25 cellular contexts compared by ENCODE assay signal in the genomic region with DNA sequence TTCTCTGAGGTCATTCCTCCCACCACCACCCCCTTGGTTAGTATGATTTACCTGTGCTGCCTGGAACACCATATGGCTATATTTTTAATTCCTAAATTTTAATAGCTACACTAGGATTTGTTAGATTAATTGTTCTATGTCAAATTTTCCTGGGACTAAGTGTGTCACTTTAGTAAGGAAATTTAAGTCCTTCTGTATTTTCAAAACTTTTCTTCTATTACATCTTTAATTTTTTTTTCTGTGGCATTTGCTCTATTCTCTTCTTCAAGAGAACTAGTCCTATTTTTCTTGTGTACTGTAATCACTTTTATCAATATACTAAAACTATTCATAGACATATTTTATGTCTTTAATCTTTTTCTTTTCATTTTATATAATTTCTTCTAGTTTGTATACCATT.
DNase-seq lines count a peak whose midpoint lies in the region; ATAC-seq, FAIRE-seq and TF ChIP-seq lines count a peak whose summit lies in the region.
"Had no signal": no experiment of that assay in that cellular context is flagged by ENCODE, and none has a peak within 500 bp of the region (broad histone marks: within the 10 kb centered on the region; RNA-seq: fewer than 3 reads in every experiment).

No MANE protein-coding gene starts in this region.

- ATAC-seq in K562, result no peak
- no peak for ATAC-seq in Right ventricle myocardium inferior
- ATAC-seq in HG02623 (IDR thresholded peaks at IDR 0.05; ENCODE audit: unreplicated experiment), result no peak
- ATAC-seq: GM12878 had no signal

- no peak for TF ChIP-seq RAD21 in K562 (CRISPR knock-in tag; conservative IDR thresholded peaks at IDR 0.05 in 1 of 2, IDR thresholded peaks at IDR 0.05 in 1 of 2)

- no peak for TF ChIP-seq EP300 in K562 (IDR thresholded peaks at IDR 0.05; ENCODE audit: low read length)

- H4K20me1 ChIP-seq in K562 (replicated peaks; ENCODE audit: control insufficient read depth, insufficient read depth, low read length), result no peaks in the 10 kb centered on the region
- H4K20me1 ChIP-seq: BLaER1 had no signal

- H3K4me1 ChIP-seq in K562 (replicated peaks in 1 of 2; ENCODE audit: control insufficient read depth in 2 of 2, insufficient read depth in 2 of 2, low read length in 2 of 2) (no peaks in the 10 kb centered on the region), small intestine (ENCODE audit: control insufficient read depth in 2 of 2, insufficient read depth in 1 of 2, low read depth in 1 of 2, low read length in 1 of 2) (peaks cover 0 to 4% of the 10 kb centered on the region in 2 donors)
- H3K4me1 ChIP-seq: BE2C had no signal

- no peaks in the 10 kb centered on the region for H3K9me1 ChIP-seq in K562 (ENCODE audit: control insufficient read depth, insufficient read depth, low read length)

- CTCF ChIA-PET in K562 (lab: Yijun Ruan, JAX; ENCODE audit: low intra/inter-chr PET ratio), result no interaction called here

- FAIRE-seq in K562 (lab: Jason Lieb, UNC), result no peak
- peak; percentile 42 for FAIRE-seq in frontal cortex (lab: Jason Lieb, UNC)
- peak; percentile 73 for FAIRE-seq in small intestine (lab: Jason Lieb, UNC)
- FAIRE-seq: GM12878, GM12892, GM18507 had no signal

- H3K9me3 ChIP-seq in K562 (replicated peaks; ENCODE audit: control insufficient read depth, insufficient read depth, low read depth, low read length), result no peaks in the 10 kb centered on the region
- H3K9me3 ChIP-seq in small intestine (ENCODE audit: control insufficient read depth, low read depth), result no peaks in the 10 kb centered on the region
- H3K9me3 ChIP-seq: BE2C, BLaER1 had no signal

- no peak overlapping the region for H3K9ac ChIP-seq in K562 (ENCODE audit: insufficient read depth in 1 of 2, low read depth in 2 of 2, low read length in 2 of 2)
- H3K9ac ChIP-seq: BLaER1 had no signal

- DNase-seq in K562 (ENCODE audit: extremely low read depth in 1 of 4, low spot score in 3 of 4), result no peak
- DNase-seq in frontal cortex (ENCODE audit: low spot score in 2 of 2), result no peak
- DNase-seq in small intestine, result no peak
- no peak for DNase-seq in Right ventricle myocardium inferior (ENCODE audit: missing footprints)
- no peak for DNase-seq in putamen (ENCODE audit: low spot score)
- DNase-seq: 8988T; ACHN; BE2C; C1 segment of cervical spinal cord; CD4-positive, alpha-beta memory T cell; CD4-positive, CD25-positive, alpha-beta regulatory T cell; CD8-positive, alpha-beta memory T cell; COR-L47; DMS 273 treated with DMSO at 0.1 percent for 48 hours; DMS153; DMS53; DMS79; DND-41; EL; GDM1 had no signal

- no TSS peak for BruUV-seq in K562 (replicated peaks; lab: Mats Ljungman, UMichigan)

- no peaks in the 10 kb centered on the region for H3K36me3 ChIP-seq in K562 (ENCODE audit: control insufficient read depth, insufficient read depth, low read length)
- H3K36me3 ChIP-seq in small intestine (ENCODE audit: control insufficient read depth in 2 of 2, insufficient read depth in 2 of 2, low read length in 2 of 2), result no peaks in the 10 kb centered on the region
- H3K36me3 ChIP-seq: BE2C, BLaER1 had no signal

- TF ChIP-seq POLR2A in K562 (conservative IDR thresholded peaks at IDR 0.05), result no peak

- H3K4me3 ChIP-seq in K562 (no peak overlapping the region), small intestine (ENCODE audit: low read depth in 1 of 2, low read length in 2 of 2) (no peak overlapping the region)
- H3K4me3 ChIP-seq: BLaER1, GM12878 had no signal

- in situ Hi-C loops in K562 (cut with MboI), result no loop called here

- no peak for TF ChIP-seq CTCF in K562 (IDR thresholded peaks at IDR 0.05 in 2 of 3, conservative IDR thresholded peaks at IDR 0.05 in 1 of 3; ENCODE audit: insufficient read depth in 2 of 3, low read depth in 1 of 3, low read length in 3 of 3)

- POLR2A ChIA-PET in K562 (lab: Yijun Ruan, JAX), result interaction anchor here (0.6 kb wide), 1 partner anchor 21 kb away, joined by 3 read pairs; no protein-coding TSS in a partner anchor

- no peaks in the 10 kb centered on the region for H3K79me2 ChIP-seq in K562 (ENCODE audit: control insufficient read depth, insufficient read depth, low read length)

- H3K4me2 ChIP-seq in K562 (ENCODE audit: insufficient read depth, low read length), result no peak overlapping the region
- H3K4me2 ChIP-seq: BLaER1 had no signal

- intact Hi-C loops in K562 (cut with micrococcal nuclease) (no loop called here), Right ventricle myocardium inferior (cut with DNase I) (no loop called here)

- H3K27me3 ChIP-seq in K562 (ENCODE audit: control insufficient read depth in 2 of 2, insufficient read depth in 2 of 2, low read length in 2 of 2) (no peaks in the 10 kb centered on the region), small intestine (ENCODE audit: control insufficient read depth in 2 of 2, insufficient read depth in 2 of 2, low read length in 2 of 2) (no peaks in the 10 kb centered on the region)
- H3K27me3 ChIP-seq: BE2C, BLaER1 had no signal

- H2AFZ ChIP-seq in K562 (ENCODE audit: low read depth, low read length), result no peak overlapping the region

- no peak overlapping the region for H3K27ac ChIP-seq in K562 (ENCODE audit: extremely low read depth, low read depth, low read length)
- H3K27ac ChIP-seq in small intestine (ENCODE audit: low read depth in 1 of 2, low read length in 1 of 2), result no peak overlapping the region
- H3K27ac ChIP-seq: BLaER1 had no signal

TF ChIP-seq in K562, 482 proteins besides CTCF, POLR2A, EP300 and RAD21:
- no peak for TF ChIP-seq ZNF347 (CRISPR knock-in tag; IDR thresholded peaks at IDR 0.05; ENCODE audit: low read depth)
- no peak for TF ChIP-seq FUS (optimal IDR thresholded peaks at IDR 0.05; ENCODE audit: low read depth, low read length)
- TF ChIP-seq ZNF583 (CRISPR knock-in tag; IDR thresholded peaks at IDR 0.05), result peak; percentile 92; the same call in 1 of the 2 replicates
- no peak for TF ChIP-seq SMAD2 (IDR thresholded peaks at IDR 0.05; ENCODE audit: low read depth, low read length)
